19 cellular contexts compared by ENCODE assay signal in genomic region chr7:81264116-81264515, GRCh38.
DNase-seq lines count a peak whose midpoint lies in the region; ATAC-seq, FAIRE-seq and TF ChIP-seq lines count a peak whose summit lies in the region.
"Had no signal": no experiment of that assay in that cellular context is flagged by ENCODE, and none has a peak within 500 bp of the region (broad histone marks: within the 10 kb centered on the region; RNA-seq: fewer than 3 reads in every experiment).

No MANE protein-coding gene starts in this region.

- in situ Hi-C loops in IMR-90 (cut with MboI; ENCODE audit: low sequenced_read_pairs) = no loop called here

- no peak overlapping the region for H3K14ac ChIP-seq in IMR-90 (replicated peaks; ENCODE audit: low read depth, low read length)

- no peak overlapping the region for H3K27ac ChIP-seq in IMR-90 (ENCODE audit: insufficient read depth, low read length)
- no peak overlapping the region for H3K27ac ChIP-seq in PC-3 (ENCODE audit: low read length)
- H3K27ac ChIP-seq in heart left ventricle = no peak overlapping the region
- H3K27ac ChIP-seq: adrenal gland, ovary had no signal

- no peak for TF ChIP-seq RAD21 in IMR-90 (IDR thresholded peaks at IDR 0.05; ENCODE audit: low read length)

- no peak overlapping the region for H4K8ac ChIP-seq in IMR-90 (ENCODE audit: low read depth in 2 of 2, low read length in 2 of 2)

- BruUV-seq in IMR-90 (replicated peaks; lab: Mats Ljungman, UMichigan) = no TSS peak
- BruUV-seq in PC-3 (replicated peaks; lab: Mats Ljungman, UMichigan) = no TSS peak

- H3K56ac ChIP-seq in IMR-90 (ENCODE audit: extremely low read depth, insufficient read depth, low read length) = no peak overlapping the region

- CTCF ChIA-PET in IMR-90 (lab: Yijun Ruan, JAX) = no interaction called here
- CTCF ChIA-PET in PC-3 (lab: Charles Lee) = no interaction called here

- no peak overlapping the region for H2AK9ac ChIP-seq in IMR-90 (replicated peaks; ENCODE audit: low read depth, low read length, poor library complexity)

- H3K9me1 ChIP-seq in IMR-90 (ENCODE audit: insufficient read depth, low read length) = peaks cover 4% of the 10 kb centered on the region; the same call in 1 of the 2 replicates

- H3K9ac ChIP-seq in IMR-90 (ENCODE audit: low read depth, low read length) (no peak overlapping the region), PC-3 (ENCODE audit: low read length) (no peak overlapping the region)

- no peaks in the 10 kb centered on the region for H3K4me1 ChIP-seq in IMR-90 (ENCODE audit: control insufficient read depth, insufficient read depth, low read length)
- no peaks in the 10 kb centered on the region for H3K4me1 ChIP-seq in PC-3 (ENCODE audit: insufficient read depth, low read length)
- no peaks in the 10 kb centered on the region for H3K4me1 ChIP-seq in heart left ventricle
- H3K4me1 ChIP-seq: adrenal gland had no signal

- no peaks in the 10 kb centered on the region for H3K9me2 ChIP-seq in PC-3 (replicated peaks; ENCODE audit: low read length)

- no peak overlapping the region for H3K4ac ChIP-seq in IMR-90 (ENCODE audit: low read depth, low read length)

- H3K79me1 ChIP-seq in IMR-90 (ENCODE audit: low read depth in 1 of 2, low read length in 2 of 2) = no peaks in the 10 kb centered on the region

- H2BK20ac ChIP-seq in IMR-90 (ENCODE audit: low read depth, low read length) = no peak overlapping the region

- no peak overlapping the region for H2BK5ac ChIP-seq in IMR-90 (ENCODE audit: low read depth, low read length, poor library complexity, severe bottlenecking)

- DNase-seq in COR-L47 (lab: John Stamatoyannopoulos, UW) (peak; percentile 51), IMR-90 (no peak), PC-3 (peak; percentile 37), fibroblast of pulmonary artery (ENCODE audit: low read depth) (peak; percentile 27), frontal cortex (ENCODE audit: low spot score in 2 of 2) (no peak), heart left ventricle (no peak)
- no peak for DNase-seq in stimulated activated CD4-positive, alpha-beta T cell treated with anti-CD3 and anti-CD28 coated beads, Interleukin-4, amount 100 ng/mL, for 24 hours
- DNase-seq: activated CD4-positive, alpha-beta T cell treated with anti-CD3 and anti-CD28 coated beads for 4 hours; activated gamma-delta T cell; adrenal gland; central memory CD4-positive, alpha-beta T cell; effector CD4-positive, alpha-beta T cell; MM.1S; naive thymus-derived CD4-positive, alpha-beta T cell; NCI-H2107; ovary; stimulated activated CD4-positive, alpha-beta T cell treated with anti-CD3 and anti-CD28 coated beads, Interleukin-4, amount 100 ng/mL, for 1 hour; substantia nigra had no signal

- H3K4me2 ChIP-seq in IMR-90 (ENCODE audit: low read depth, low read length) = no peak overlapping the region
- no peak overlapping the region for H3K4me2 ChIP-seq in PC-3 (ENCODE audit: low read length)

- H3K4me3 ChIP-seq in IMR-90 (ENCODE audit: insufficient read depth, low read depth, low read length) (no peak overlapping the region), PC-3 (ENCODE audit: low read length) (no peak overlapping the region), fibroblast of pulmonary artery (replicated peaks; ENCODE audit: low read depth, low read length) (no peak overlapping the region), heart left ventricle (no peak overlapping the region)
- H3K4me3 ChIP-seq: adrenal gland, ovary had no signal

- H2AK5ac ChIP-seq in IMR-90 (ENCODE audit: low read depth, low read length) = no peak overlapping the region

- H3K36me3 ChIP-seq in IMR-90 (ENCODE audit: control insufficient read depth, insufficient read depth, low read length) = no peaks in the 10 kb centered on the region
- H3K36me3 ChIP-seq in PC-3 (ENCODE audit: low read depth, low read length) = no peaks in the 10 kb centered on the region
- H3K36me3 ChIP-seq in heart left ventricle = no peaks in the 10 kb centered on the region
- H3K36me3 ChIP-seq: adrenal gland, ovary had no signal

- dilution Hi-C loops in IMR-90 (cut with HindIII; ENCODE audit: low sequenced_read_pairs, unreplicated experiment) = no loop called here

- POLR2A ChIA-PET in IMR-90 (lab: Charles Lee; ENCODE audit: unreplicated experiment) (no interaction called here), PC-3 (lab: Charles Lee; ENCODE audit: unreplicated experiment) (no interaction called here)

- TF ChIP-seq CTCF in IMR-90 (conservative IDR thresholded peaks at IDR 0.05; ENCODE audit: low read depth, low read length) (no peak), PC-3 (conservative IDR thresholded peaks at IDR 0.05; ENCODE audit: low read depth, low read length) (no peak), fibroblast of pulmonary artery (IDR thresholded peaks at IDR 0.05; ENCODE audit: low read length, missing control alignments) (no peak), heart left ventricle (IDR thresholded peaks at IDR 0.05) (no peak)

- H2BK15ac ChIP-seq in IMR-90 (ENCODE audit: low read depth, low read length) = no peak overlapping the region

- TF ChIP-seq POLR2A in IMR-90 (IDR thresholded peaks at IDR 0.05; ENCODE audit: low read depth, low read length) (no peak), heart left ventricle (IDR thresholded peaks at IDR 0.05) (no peak)

- H3K79me2 ChIP-seq in PC-3 (ENCODE audit: low read length) = no peaks in the 10 kb centered on the region

- peaks cover 2% of the 10 kb centered on the region; the same call in 1 of the 2 replicates for H3K9me3 ChIP-seq in IMR-90 (ENCODE audit: control insufficient read depth, insufficient read depth, low read length)
- H3K9me3 ChIP-seq in PC-3 (ENCODE audit: low read length) = no peaks in the 10 kb centered on the region; the same call in 1 of the 2 replicates
- peaks cover 0 to 28% (median 7%) of the 10 kb centered on the region in 12 donors for H3K9me3 ChIP-seq in heart left ventricle
- H3K9me3 ChIP-seq: adrenal gland, ovary had no signal

- no peaks in the 10 kb centered on the region for H3F3A ChIP-seq in PC-3 (ENCODE audit: low read length, unreplicated experiment)

- H4K20me1 ChIP-seq in IMR-90 (ENCODE audit: insufficient read depth, low read length) = no peaks in the 10 kb centered on the region
- no peaks in the 10 kb centered on the region for H4K20me1 ChIP-seq in PC-3 (ENCODE audit: low read length)

- no peak overlapping the region for H3K18ac ChIP-seq in IMR-90 (ENCODE audit: low read depth, low read length)

- no peak overlapping the region for H2BK120ac ChIP-seq in IMR-90 (ENCODE audit: low read depth, low read length)

- H3K27me3 ChIP-seq in IMR-90 (ENCODE audit: control insufficient read depth, insufficient read depth, low read length) = no peaks in the 10 kb centered on the region
- H3K27me3 ChIP-seq in PC-3 (ENCODE audit: low read length) = no peaks in the 10 kb centered on the region
- H3K27me3 ChIP-seq in heart left ventricle = no peaks in the 10 kb centered on the region
- H3K27me3 ChIP-seq: adrenal gland, ovary had no signal

- no peak overlapping the region for H2AFZ ChIP-seq in IMR-90 (replicated peaks; ENCODE audit: low read length, poor library complexity)
- H2AFZ ChIP-seq in PC-3 (ENCODE audit: low read length) = no peak overlapping the region

- no peak overlapping the region for H3K23ac ChIP-seq in IMR-90 (ENCODE audit: low read depth, low read length)

- FAIRE-seq in frontal cortex (lab: Jason Lieb, UNC) = no peak

- intact Hi-C loops in IMR-90 (cut with micrococcal nuclease) (no loop called here), PC-3 (cut with micrococcal nuclease) (no loop called here), heart left ventricle (cut with DNase I) (no loop called here)

- H4K5ac ChIP-seq in IMR-90 (ENCODE audit: low read depth, low read length) = no peak overlapping the region

- ATAC-seq in IMR-90 (ENCODE audit: low read depth) = no peak
- ATAC-seq in PC-3 = no peak
- ATAC-seq in heart left ventricle = no peak
- no peak for ATAC-seq in HG03039 (IDR thresholded peaks at IDR 0.05; ENCODE audit: unreplicated experiment)

- H4K91ac ChIP-seq in IMR-90 (ENCODE audit: insufficient read depth, low read depth, low read length) = no peak overlapping the region

TF ChIP-seq in IMR-90, 13 proteins besides CTCF, POLR2A, EP300 and RAD21:
- TF ChIP-seq MAFK (IDR thresholded peaks at IDR 0.05; ENCODE audit: low read depth, low read length) (peak; percentile 56), USF2 (IDR thresholded peaks at IDR 0.05; ENCODE audit: low read depth, low read length) (no peak), MXI1 (IDR thresholded peaks at IDR 0.05; ENCODE audit: borderline replicate concordance, low read depth, low read length) (no peak), NFE2L2 (IDR thresholded peaks at IDR 0.05; ENCODE audit: low read depth, low read length) (peak; percentile 90), FOS (IDR thresholded peaks at IDR 0.05; ENCODE audit: low read depth, low read length) (no peak)

Comparison
In these comparisons a context has a peak if more than half of its experiments do, and no peak if none do; other contexts are left out.
1. DNase-seq: peak in COR-L47 (single experiment), PC-3 (single experiment) and fibroblast of pulmonary artery (single experiment); none in IMR-90 (single experiment), frontal cortex (0 of 2), stimulated activated CD4-positive, alpha-beta T cell treated with anti-CD3 and anti-CD28 coated beads, Interleukin-4, amount 100 ng/mL, for 24 hours (single experiment) and heart left ventricle (0 of 5).